12 cellular contexts compared by ENCODE assay signal in genomic region chr19:12346896-12347295, GRCh38. TPM values are rescaled to one million over a fixed set of nuclear protein-coding genes. Genes with fewer than 3 reads are reported as not detected.
DNase-seq lines count a peak whose midpoint lies in the region; ATAC-seq and TF ChIP-seq lines count a peak whose summit lies in the region.
"Had no signal": no experiment of that assay in that cellular context is flagged by ENCODE, and none has a peak within 500 bp of the region (broad histone marks: within the 10 kb centered on the region; RNA-seq: fewer than 3 reads in every experiment).

No MANE protein-coding gene starts in this region.

- peak; percentile 16 for DNase-seq in stimulated activated CD4-positive, alpha-beta T cell treated with anti-CD3 and anti-CD28 coated beads, Interleukin-4, amount 100 ng/mL, for 24 hours
- DNase-seq in stimulated activated CD4-positive, alpha-beta T cell treated with anti-CD3 and anti-CD28 coated beads, Interleukin-12 subunit alpha, Interleukin-12 subunit beta, amount 100 ng/mL, for 4 hours: no peak
- peak; percentile 22 for DNase-seq in activated naive CD4-positive, alpha-beta T cell treated with anti-CD3 and anti-CD28 coated beads, Interleukin-2, amount 10 ng/mL, durations not matched to agents 7 days and 5 days
- DNase-seq in cerebellar cortex (ENCODE audit: low spot score): no peak
- no peak for DNase-seq in right atrium auricular region (ENCODE audit: low spot score)
- no peak for DNase-seq in mesothelial cell of epicardium (ENCODE audit: low spot score in 2 of 2, unreplicated experiment in 2 of 2)
- DNase-seq: left lung, NCI-H1105 treated with DMSO at 0.1 percent for 48 hours, SHP77 treated with DMSO at 0.1 percent for 48 hours had no signal

- no peaks in the 10 kb centered on the region for H3K4me1 Mint-ChIP-seq in activated naive CD4-positive, alpha-beta T cell treated with anti-CD3 and anti-CD28 coated beads, Interleukin-2, amount 10 ng/mL, durations not matched to agents 7 days and 5 days
- no peaks in the 10 kb centered on the region for H3K4me1 Mint-ChIP-seq in mesothelial cell of epicardium

- H3K4me3 ChIP-seq in Loucy (ENCODE audit: low read length, poor library complexity, severe bottlenecking) (no peak overlapping the region), right atrium auricular region (no peak overlapping the region)
- H3K4me3 ChIP-seq: left lung had no signal

- H3K4me3 Mint-ChIP-seq in activated naive CD4-positive, alpha-beta T cell treated with anti-CD3 and anti-CD28 coated beads, Interleukin-2, amount 10 ng/mL, durations not matched to agents 7 days and 5 days: no peak overlapping the region
- H3K4me3 Mint-ChIP-seq in mesothelial cell of epicardium: no peak overlapping the region

- no peaks in the 10 kb centered on the region for H3K9me2 ChIP-seq in Loucy (replicated peaks; ENCODE audit: low read depth, low read length)

- H3K9me3 Mint-ChIP-seq in activated naive CD4-positive, alpha-beta T cell treated with anti-CD3 and anti-CD28 coated beads, Interleukin-2, amount 10 ng/mL, durations not matched to agents 7 days and 5 days: peaks cover 59% of the 10 kb centered on the region
- H3K9me3 Mint-ChIP-seq in mesothelial cell of epicardium: peaks cover 63% of the 10 kb centered on the region

- no peaks in the 10 kb centered on the region for H3F3A ChIP-seq in Loucy (ENCODE audit: low read depth)

- H3K4me1 ChIP-seq in Loucy (ENCODE audit: insufficient read depth, low read length, poor library complexity, severe bottlenecking): no peaks in the 10 kb centered on the region
- H3K4me1 ChIP-seq in right atrium auricular region: no peaks in the 10 kb centered on the region
- H3K4me1 ChIP-seq: left lung had no signal

- no peaks in the 10 kb centered on the region for H3K79me2 ChIP-seq in Loucy (ENCODE audit: insufficient read depth, low read length)

- ATAC-seq in GM21515 (IDR thresholded peaks at IDR 0.05; ENCODE audit: unreplicated experiment): no peak
- ATAC-seq: left lung had no signal

- CTCF ChIA-PET in activated naive CD4-positive, alpha-beta T cell treated with anti-CD3 and anti-CD28 coated beads, Interleukin-2, amount 10 ng/mL, durations not matched to agents 7 days and 5 days (lab: Charles Lee): no interaction called here

- H3K36me3 Mint-ChIP-seq in activated naive CD4-positive, alpha-beta T cell treated with anti-CD3 and anti-CD28 coated beads, Interleukin-2, amount 10 ng/mL, durations not matched to agents 7 days and 5 days: peaks cover 16% of the 10 kb centered on the region
- H3K36me3 Mint-ChIP-seq in mesothelial cell of epicardium: peaks cover 62% of the 10 kb centered on the region

- H3K36me3 ChIP-seq in Loucy (ENCODE audit: insufficient read depth, low read length) (peaks cover 10% of the 10 kb centered on the region; the same call in 1 of the 2 replicates), right atrium auricular region (peaks cover 30% of the 10 kb centered on the region)

- H3K27me3 ChIP-seq in Loucy (ENCODE audit: insufficient read depth, low read length, poor library complexity, severe bottlenecking): no peaks in the 10 kb centered on the region
- H3K27me3 ChIP-seq in right atrium auricular region: no peaks in the 10 kb centered on the region
- H3K27me3 ChIP-seq: left lung had no signal

- peaks cover 16% of the 10 kb centered on the region; the same call in 1 of the 2 replicates for H3K9me3 ChIP-seq in Loucy (ENCODE audit: insufficient read depth, low read depth, low read length)
- H3K9me3 ChIP-seq in right atrium auricular region: peaks cover 19 to 76% of the 10 kb centered on the region in 2 donors

- H3K4me2 ChIP-seq in Loucy (ENCODE audit: low read depth, low read length, poor library complexity, severe bottlenecking): no peak overlapping the region

- no peak overlapping the region for H2AFZ ChIP-seq in Loucy (ENCODE audit: low read length)

- TF ChIP-seq CTCF in Loucy (conservative IDR thresholded peaks at IDR 0.05; ENCODE audit: low read length) (peak; percentile 61), right atrium auricular region (IDR thresholded peaks at IDR 0.05) (peak in 1 of 2 donors; percentile 16), mesothelial cell of epicardium (IDR thresholded peaks at IDR 0.05; ENCODE audit: unreplicated experiment) (no peak)

- no peak overlapping the region for H3K9ac ChIP-seq in Loucy (ENCODE audit: low read depth, low read length, poor library complexity, severe bottlenecking)

- H3K27ac Mint-ChIP-seq in activated naive CD4-positive, alpha-beta T cell treated with anti-CD3 and anti-CD28 coated beads, Interleukin-2, amount 10 ng/mL, durations not matched to agents 7 days and 5 days: no peak overlapping the region
- no peak overlapping the region for H3K27ac Mint-ChIP-seq in mesothelial cell of epicardium

- no peak overlapping the region for H3K27ac ChIP-seq in right atrium auricular region
- H3K27ac ChIP-seq: left lung had no signal

- no peaks in the 10 kb centered on the region for H3K27me3 Mint-ChIP-seq in activated naive CD4-positive, alpha-beta T cell treated with anti-CD3 and anti-CD28 coated beads, Interleukin-2, amount 10 ng/mL, durations not matched to agents 7 days and 5 days
- H3K27me3 Mint-ChIP-seq in mesothelial cell of epicardium (ENCODE audit: low read depth): no peaks in the 10 kb centered on the region

- H4K20me1 ChIP-seq in Loucy (ENCODE audit: insufficient read depth, low read length, poor library complexity, severe bottlenecking): no peaks in the 10 kb centered on the region

RNA-seq across cellular contexts. Expression of gene ZNF563, which starts 13.5 kb away (rescaled TPM):
- total RNA-seq in right atrium auricular region: 1 to 10 TPM; 4.7 to 7.6 TPM
- 3.9 to 5.0 TPM (median 4.5 TPM) in 3 replicates for total RNA-seq in mesothelial cell of epicardium
- total RNA-seq: HT1080 had no signal

RNA-seq across cellular contexts. Expression of gene ZNF442, which starts 18.6 kb away (rescaled TPM):
- total RNA-seq in right atrium auricular region (1 to 10 TPM; 1.0 to 1.8 TPM), mesothelial cell of epicardium (3.7 to 5.9 TPM (median 4.3 TPM) in 3 replicates)

RNA-seq across cellular contexts. Expression of gene ZNF44, which starts 52.2 kb away (rescaled TPM):
- total RNA-seq in right atrium auricular region (1 to 10 TPM; 4.6 to 8.6 TPM), mesothelial cell of epicardium (12.6 to 15.3 TPM (median 13.5 TPM) in 3 replicates)

RNA-seq across cellular contexts. Expression of gene ZNF799, which starts 54.2 kb away (rescaled TPM):
- total RNA-seq in right atrium auricular region: 1 to 10 TPM; 2.0 to 2.2 TPM
- 3.2 to 4.2 TPM (median 3.5 TPM) in 3 replicates for total RNA-seq in mesothelial cell of epicardium

Comparison
In these comparisons a context has a peak if more than half of its experiments do, and no peak if none do; other contexts are left out.
1. DNase-seq: peak in stimulated activated CD4-positive, alpha-beta T cell treated with anti-CD3 and anti-CD28 coated beads, Interleukin-4, amount 100 ng/mL, for 24 hours (single experiment) and activated naive CD4-positive, alpha-beta T cell treated with anti-CD3 and anti-CD28 coated beads, Interleukin-2, amount 10 ng/mL, durations not matched to agents 7 days and 5 days (single experiment); none in stimulated activated CD4-positive, alpha-beta T cell treated with anti-CD3 and anti-CD28 coated beads, Interleukin-12 subunit alpha, Interleukin-12 subunit beta, amount 100 ng/mL, for 4 hours (single experiment), cerebellar cortex (single experiment), right atrium auricular region (single experiment) and mesothelial cell of epicardium (0 of 2).